In the genomic region with DNA sequence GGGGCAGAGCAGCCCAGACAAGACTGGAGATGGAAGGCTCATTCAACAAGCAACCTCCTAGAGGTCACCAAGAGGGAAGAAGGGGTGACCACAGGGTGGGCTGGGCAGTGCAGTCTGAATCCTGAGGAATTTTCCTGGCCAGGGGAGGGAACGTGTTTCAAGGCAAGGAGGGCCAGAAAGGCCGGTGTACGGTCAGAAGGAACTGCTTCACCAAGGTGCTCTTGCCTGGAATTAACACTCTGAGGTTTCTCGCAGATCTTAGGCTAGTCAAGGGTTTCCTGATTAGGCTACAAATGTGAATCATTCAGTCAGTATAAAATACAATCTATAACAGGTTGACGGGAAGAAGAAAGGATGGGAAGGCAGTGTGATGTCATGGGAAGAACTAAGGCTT, we compare ENCODE assay signal across 27 cellular contexts.
A peak's percentile ranks its signal among the peaks of the same experiment; 100 is the strongest.
DNase-seq lines count a peak whose midpoint lies in the region; ATAC-seq and TF ChIP-seq lines count a peak whose summit lies in the region.
"Had no signal": no experiment of that assay in that cellular context is flagged by ENCODE, and none has a peak within 500 bp of the region (broad histone marks: within the 10 kb centered on the region; RNA-seq: fewer than 3 reads in every experiment).

No MANE protein-coding gene starts in this region.

- H3K4me1 Mint-ChIP-seq in activated CD8-positive, alpha-beta memory T cell treated with anti-CD3 and anti-CD28 coated beads, Interleukin-2, amount 10 ng/mL, durations not matched to agents 7 days and 5 days: peaks cover 12% of the 10 kb centered on the region
- peaks cover 9% of the 10 kb centered on the region for H3K4me1 Mint-ChIP-seq in activated T-helper 17 cell treated with anti-CD3 and anti-CD28 coated beads, Interleukin-2, amount 50 U/mL, for 72 hours
- H3K4me1 Mint-ChIP-seq in naive thymus-derived CD8-positive, alpha-beta T cell: peaks cover 33 to 61% (median 40%) of the 10 kb centered on the region in 4 donors
- H3K4me1 Mint-ChIP-seq: B cell had no signal

- TF ChIP-seq CTCF in GM10248 (IDR thresholded peaks at IDR 0.05; ENCODE audit: control extremely low read depth, extremely low read depth, low read depth, missing control alignments): no peak

- ATAC-seq in activated CD8-positive, alpha-beta memory T cell treated with anti-CD3 and anti-CD28 coated beads, Interleukin-2, amount 10 ng/mL, durations not matched to agents 7 days and 5 days: no peak
- peak; percentile 2 for ATAC-seq in activated T-helper 17 cell treated with anti-CD3 and anti-CD28 coated beads, Interleukin-2, amount 50 U/mL, for 72 hours (replicated peaks)
- ATAC-seq in naive thymus-derived CD8-positive, alpha-beta T cell: no peak
- ATAC-seq in Right ventricle myocardium superior (ENCODE audit: poor library complexity): no peak
- ATAC-seq: mucosa of descending colon had no signal

- DNase-seq in activated CD8-positive, alpha-beta memory T cell treated with anti-CD3 and anti-CD28 coated beads for 24 hours: peak; percentile 50
- no peak for DNase-seq in activated CD8-positive, alpha-beta memory T cell treated with anti-CD3 and anti-CD28 coated beads, Interleukin-2, amount 10 ng/mL, durations not matched to agents 7 days and 5 days
- DNase-seq in GM10248 (ENCODE audit: extremely low spot score): peak; percentile 1
- no peak for DNase-seq in naive thymus-derived CD8-positive, alpha-beta T cell
- DNase-seq in erythroblast (lab: John Stamatoyannopoulos, UW): no peak
- no peak for DNase-seq in Right ventricle myocardium superior
- DNase-seq in hypothalamus (lab: John Stamatoyannopoulos, UW): no peak
- DNase-seq: activated CD4-positive, alpha-beta T cell treated with anti-CD3 and anti-CD28 coated beads for 1 hour; adrenal gland; CD8-positive, alpha-beta memory T cell; DMS 273 treated with DMSO at 0.1 percent for 48 hours; EL; foreskin melanocyte; KBM-7; mammary epithelial cell; mucosa of descending colon; NCI-H1092 treated with DMSO at 0.1 percent for 48 hours; NCI-H1694 treated with DMSO at 0.1 percent for 48 hours; NCI-H2171; NCI-H510A treated with DMSO at 0.1 percent for 48 hours; ovary; stimulated activated CD4-positive, alpha-beta T cell treated with anti-CD3 and anti-CD28 coated beads, Interleukin-15, amount 100 ng/mL, for 24 hours; stimulated activated CD4-positive, alpha-beta T cell treated with anti-CD3 and anti-CD28 coated beads, Interleukin-4, amount 100 ng/mL, for 4 hours; trophoblast cell had no signal

- intact Hi-C loops in Right ventricle myocardium superior (cut with DNase I): no loop called here

- no peak overlapping the region for H3K4me3 Mint-ChIP-seq in activated CD8-positive, alpha-beta memory T cell treated with anti-CD3 and anti-CD28 coated beads, Interleukin-2, amount 10 ng/mL, durations not matched to agents 7 days and 5 days
- peak overlapping the region; percentile 4 for H3K4me3 Mint-ChIP-seq in activated T-helper 17 cell treated with anti-CD3 and anti-CD28 coated beads, Interleukin-2, amount 50 U/mL, for 72 hours
- H3K4me3 Mint-ChIP-seq in naive thymus-derived CD8-positive, alpha-beta T cell: peak overlapping the region in 6 of 10 donors; percentile 8 to 43 (median 29)
- H3K4me3 Mint-ChIP-seq: B cell; CD8-positive, alpha-beta memory T cell; dendritic cell treated with granulocyte-macrophage colony-stimulating factor and Interleukin-4, amounts not matched to agents 40 ng/mL and 50 ng/mL, for 4 days had no signal

- H3K27me3 Mint-ChIP-seq in activated CD8-positive, alpha-beta memory T cell treated with anti-CD3 and anti-CD28 coated beads, Interleukin-2, amount 10 ng/mL, durations not matched to agents 7 days and 5 days: peaks cover 45% of the 10 kb centered on the region
- peaks cover 30% of the 10 kb centered on the region for H3K27me3 Mint-ChIP-seq in activated T-helper 17 cell treated with anti-CD3 and anti-CD28 coated beads, Interleukin-2, amount 50 U/mL, for 72 hours
- H3K27me3 Mint-ChIP-seq in naive thymus-derived CD8-positive, alpha-beta T cell: peaks cover 0 to 9% (median 1%) of the 10 kb centered on the region in 5 donors

- no peak for TF ChIP-seq POLR2A in erythroblast (IDR thresholded peaks at IDR 0.05; ENCODE audit: low read length)

- CTCF ChIA-PET in activated CD8-positive, alpha-beta memory T cell treated with anti-CD3 and anti-CD28 coated beads, Interleukin-2, amount 10 ng/mL, durations not matched to agents 7 days and 5 days (lab: Charles Lee): no interaction called here
- CTCF ChIA-PET in GM10248 (lab: Yijun Ruan, JAX): no interaction called here

- no peak overlapping the region for H3K27ac Mint-ChIP-seq in activated CD8-positive, alpha-beta memory T cell treated with anti-CD3 and anti-CD28 coated beads, Interleukin-2, amount 10 ng/mL, durations not matched to agents 7 days and 5 days
- no peak overlapping the region for H3K27ac Mint-ChIP-seq in activated T-helper 17 cell treated with anti-CD3 and anti-CD28 coated beads, Interleukin-2, amount 50 U/mL, for 72 hours
- peak overlapping the region in 8 of 10 donors; percentile 9 to 78 (median 32) for H3K27ac Mint-ChIP-seq in naive thymus-derived CD8-positive, alpha-beta T cell
- H3K27ac Mint-ChIP-seq: B cell; dendritic cell treated with granulocyte-macrophage colony-stimulating factor and Interleukin-4, amounts not matched to agents 40 ng/mL and 50 ng/mL, for 4 days had no signal

- POLR2A ChIA-PET in GM10248 (lab: Yijun Ruan, JAX): no interaction called here
- POLR2A ChIA-PET in naive thymus-derived CD8-positive, alpha-beta T cell (lab: Charles Lee): no interaction called here

- no peaks in the 10 kb centered on the region for H3K36me3 Mint-ChIP-seq in activated CD8-positive, alpha-beta memory T cell treated with anti-CD3 and anti-CD28 coated beads, Interleukin-2, amount 10 ng/mL, durations not matched to agents 7 days and 5 days
- no peaks in the 10 kb centered on the region for H3K36me3 Mint-ChIP-seq in activated T-helper 17 cell treated with anti-CD3 and anti-CD28 coated beads, Interleukin-2, amount 50 U/mL, for 72 hours (ENCODE audit: low read depth)
- no peaks in the 10 kb centered on the region for H3K36me3 Mint-ChIP-seq in naive thymus-derived CD8-positive, alpha-beta T cell
- H3K36me3 Mint-ChIP-seq: CD8-positive, alpha-beta memory T cell had no signal

- H3K9me3 Mint-ChIP-seq in activated CD8-positive, alpha-beta memory T cell treated with anti-CD3 and anti-CD28 coated beads, Interleukin-2, amount 10 ng/mL, durations not matched to agents 7 days and 5 days (ENCODE audit: low read depth): no peaks in the 10 kb centered on the region
- peaks cover 3% of the 10 kb centered on the region for H3K9me3 Mint-ChIP-seq in activated T-helper 17 cell treated with anti-CD3 and anti-CD28 coated beads, Interleukin-2, amount 50 U/mL, for 72 hours
- H3K9me3 Mint-ChIP-seq in naive thymus-derived CD8-positive, alpha-beta T cell: no peaks in the 10 kb centered on the region
- H3K9me3 Mint-ChIP-seq: dendritic cell treated with granulocyte-macrophage colony-stimulating factor and Interleukin-4, amounts not matched to agents 40 ng/mL and 50 ng/mL, for 4 days had no signal

Comparison
In these comparisons a context has a peak if more than half of its experiments do, and no peak if none do; other contexts are left out.
1. DNase-seq: peak in activated CD8-positive, alpha-beta memory T cell treated with anti-CD3 and anti-CD28 coated beads for 24 hours (single experiment) and GM10248 (single experiment); none in activated CD8-positive, alpha-beta memory T cell treated with anti-CD3 and anti-CD28 coated beads, Interleukin-2, amount 10 ng/mL, durations not matched to agents 7 days and 5 days (single experiment), naive thymus-derived CD8-positive, alpha-beta T cell (0 of 10), erythroblast (0 of 2), Right ventricle myocardium superior (single experiment) and hypothalamus (0 of 51).
2. H3K27ac Mint-ChIP-seq: peak in naive thymus-derived CD8-positive, alpha-beta T cell (8 of 10); none in activated CD8-positive, alpha-beta memory T cell treated with anti-CD3 and anti-CD28 coated beads, Interleukin-2, amount 10 ng/mL, durations not matched to agents 7 days and 5 days (single experiment) and activated T-helper 17 cell treated with anti-CD3 and anti-CD28 coated beads, Interleukin-2, amount 50 U/mL, for 72 hours (single experiment).